17 cellular contexts compared by ENCODE assay signal in the genomic region with DNA sequence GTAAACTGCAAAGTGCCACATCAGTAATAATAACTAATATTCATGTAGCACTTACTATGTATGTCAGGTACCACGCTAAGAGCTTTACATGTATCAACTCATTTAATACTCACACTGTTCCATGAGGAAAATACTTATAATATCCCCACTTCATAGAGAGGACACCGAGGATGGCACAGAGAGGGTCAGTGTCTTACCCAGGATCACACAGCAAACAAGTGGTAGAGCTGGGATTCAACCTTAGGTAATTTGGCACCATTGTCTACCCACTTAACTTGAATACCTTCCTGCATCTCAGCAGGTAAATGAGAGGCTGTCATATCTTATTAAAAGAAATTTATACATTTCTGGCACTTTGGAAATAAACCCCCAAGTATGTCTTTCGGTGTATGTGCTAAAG. TPM values are rescaled to one million over a fixed set of nuclear protein-coding genes. Genes with fewer than 3 reads are reported as not detected.
A peak's percentile ranks its signal among the peaks of the same experiment; 100 is the strongest.
DNase-seq lines count a peak whose midpoint lies in the region; ATAC-seq, FAIRE-seq and TF ChIP-seq lines count a peak whose summit lies in the region.
"Had no signal": no experiment of that assay in that cellular context is flagged by ENCODE, and none has a peak within 500 bp of the region (broad histone marks: within the 10 kb centered on the region; RNA-seq: fewer than 3 reads in every experiment).

No MANE protein-coding gene starts in this region.

- H3K4me3 ChIP-seq in right lobe of liver, result no peak overlapping the region
- H3K4me3 ChIP-seq: BLaER1 treated with 17β-estradiol and CSF1 and Interleukin-3, amounts not matched to agents 10 nM and 100 nM; HAP-1 had no signal

- 82% methylated on average over 3 of the region's 3 CpGs for WGBS in right lobe of liver (ENCODE audit: insufficient coverage, low coverage, low lambda C conversion rate, missing lambda C conversion rate)

- no peak overlapping the region for H3K4me3 Mint-ChIP-seq in activated T-cell treated with anti-CD3 and anti-CD28 coated beads, Interleukin-2, amount 50 U/mL, for 24 hours
- peak overlapping the region; percentile 47 for H3K4me3 Mint-ChIP-seq in endothelial cell (ENCODE audit: unreplicated experiment)
- H3K4me3 Mint-ChIP-seq: CD4-positive, CD25-positive, alpha-beta regulatory T cell; HFFc6 had no signal

- no peaks in the 10 kb centered on the region for H3K9me3 ChIP-seq in right lobe of liver
- H3K9me3 ChIP-seq: BLaER1 treated with 17β-estradiol and CSF1 and Interleukin-3, amounts not matched to agents 10 nM and 100 nM; HAP-1 had no signal

- no peaks in the 10 kb centered on the region for H3K27me3 Mint-ChIP-seq in activated T-cell treated with anti-CD3 and anti-CD28 coated beads, Interleukin-2, amount 50 U/mL, for 24 hours
- peaks cover 2% of the 10 kb centered on the region for H3K27me3 Mint-ChIP-seq in endothelial cell (ENCODE audit: unreplicated experiment)

- H3K36me3 ChIP-seq in right lobe of liver, result peaks cover 0 to 22% (median 7%) of the 10 kb centered on the region in 4 donors

- peak overlapping the region; percentile 21 to 82 (median 69) for H3K27ac ChIP-seq in right lobe of liver
- H3K27ac ChIP-seq: BLaER1 treated with 17β-estradiol and CSF1 and Interleukin-3, amounts not matched to agents 10 nM and 100 nM; HL-60 had no signal

- H3K36me3 Mint-ChIP-seq in activated T-cell treated with anti-CD3 and anti-CD28 coated beads, Interleukin-2, amount 50 U/mL, for 24 hours (ENCODE audit: low read depth), result peaks cover 93% of the 10 kb centered on the region
- peaks cover 45% of the 10 kb centered on the region for H3K36me3 Mint-ChIP-seq in endothelial cell (ENCODE audit: low read depth, unreplicated experiment)

- intact Hi-C loops in right lobe of liver (cut with DNase I), result no loop called here

- DNase-seq in activated T-cell treated with anti-CD3 and anti-CD28 coated beads, Interleukin-2, amount 50 U/mL, for 24 hours, result no peak
- no peak for DNase-seq in activated T-cell treated with anti-CD3 and anti-CD28 coated beads, Interleukin-2, amount 50 U/mL, for 48 hours
- DNase-seq in endothelial cell (ENCODE audit: low spot score) (no peak), right lobe of liver (no peak), HuH-7.5 (ENCODE audit: low spot score) (no peak), frontal cortex (ENCODE audit: low spot score in 2 of 2) (no peak)
- DNase-seq: 8988T; ACHN; CD4-positive, CD25-positive, alpha-beta regulatory T cell; DMS53; GF-D8; HFFc6 had no signal

- peaks cover 0 to 60% (median 34%) of the 10 kb centered on the region in 4 donors for H3K4me1 ChIP-seq in right lobe of liver
- H3K4me1 ChIP-seq: HAP-1 had no signal

- H3K27ac Mint-ChIP-seq in activated T-cell treated with anti-CD3 and anti-CD28 coated beads, Interleukin-2, amount 50 U/mL, for 24 hours, result peak overlapping the region; percentile 5
- peak overlapping the region; percentile 92 for H3K27ac Mint-ChIP-seq in endothelial cell (ENCODE audit: unreplicated experiment)
- H3K27ac Mint-ChIP-seq: CD4-positive, CD25-positive, alpha-beta regulatory T cell; HFFc6 had no signal

- ATAC-seq in right lobe of liver, result no peak
- no peak for ATAC-seq in HG03354 (IDR thresholded peaks at IDR 0.05; ENCODE audit: poor library complexity, severe bottlenecking, unreplicated experiment)

- no peaks in the 10 kb centered on the region for H3K9me3 Mint-ChIP-seq in activated T-cell treated with anti-CD3 and anti-CD28 coated beads, Interleukin-2, amount 50 U/mL, for 24 hours
- no peaks in the 10 kb centered on the region for H3K9me3 Mint-ChIP-seq in endothelial cell (ENCODE audit: unreplicated experiment)
- H3K9me3 Mint-ChIP-seq: CD4-positive, CD25-positive, alpha-beta regulatory T cell; HFFc6 had no signal

- H3K4me1 Mint-ChIP-seq in activated T-cell treated with anti-CD3 and anti-CD28 coated beads, Interleukin-2, amount 50 U/mL, for 24 hours (ENCODE audit: low read depth), result peaks cover 35% of the 10 kb centered on the region
- H3K4me1 Mint-ChIP-seq in endothelial cell (ENCODE audit: unreplicated experiment), result peaks cover 36% of the 10 kb centered on the region

- TF ChIP-seq CTCF in endothelial cell (IDR thresholded peaks at IDR 0.05; ENCODE audit: unreplicated experiment) (no peak), right lobe of liver (IDR thresholded peaks at IDR 0.05) (no peak)

- no peak for FAIRE-seq in frontal cortex (lab: Jason Lieb, UNC)
- FAIRE-seq: H1 had no signal

- H3K27me3 ChIP-seq in right lobe of liver, result no peaks in the 10 kb centered on the region
- H3K27me3 ChIP-seq: BLaER1 treated with 17β-estradiol and CSF1 and Interleukin-3, amounts not matched to agents 10 nM and 100 nM had no signal

- no peak for TF ChIP-seq POLR2A in right lobe of liver (IDR thresholded peaks at IDR 0.05)

RNA-seq across cellular contexts. Expression of gene POFUT1, which starts 8.0 kb away (rescaled TPM):
- 43.5 TPM for total RNA-seq in endothelial cell (ENCODE audit: unreplicated experiment)
- total RNA-seq in right lobe of liver, result 10 to 100 TPM; 24.2 to 40.2 (median 28.7) TPM
- 14.7 TPM for total RNA-seq in frontal cortex

RNA-seq across cellular contexts. Expression of gene PLAGL2, which starts 8.2 kb away (rescaled TPM):
- 23.7 TPM for total RNA-seq in endothelial cell (ENCODE audit: unreplicated experiment)
- total RNA-seq in right lobe of liver, result 1 to 10 TPM; 1.5 to 3.1 (median 2.4) TPM
- 1.2 TPM for total RNA-seq in frontal cortex
